ENCODE assay signal across 8 cellular contexts in the genomic region with DNA sequence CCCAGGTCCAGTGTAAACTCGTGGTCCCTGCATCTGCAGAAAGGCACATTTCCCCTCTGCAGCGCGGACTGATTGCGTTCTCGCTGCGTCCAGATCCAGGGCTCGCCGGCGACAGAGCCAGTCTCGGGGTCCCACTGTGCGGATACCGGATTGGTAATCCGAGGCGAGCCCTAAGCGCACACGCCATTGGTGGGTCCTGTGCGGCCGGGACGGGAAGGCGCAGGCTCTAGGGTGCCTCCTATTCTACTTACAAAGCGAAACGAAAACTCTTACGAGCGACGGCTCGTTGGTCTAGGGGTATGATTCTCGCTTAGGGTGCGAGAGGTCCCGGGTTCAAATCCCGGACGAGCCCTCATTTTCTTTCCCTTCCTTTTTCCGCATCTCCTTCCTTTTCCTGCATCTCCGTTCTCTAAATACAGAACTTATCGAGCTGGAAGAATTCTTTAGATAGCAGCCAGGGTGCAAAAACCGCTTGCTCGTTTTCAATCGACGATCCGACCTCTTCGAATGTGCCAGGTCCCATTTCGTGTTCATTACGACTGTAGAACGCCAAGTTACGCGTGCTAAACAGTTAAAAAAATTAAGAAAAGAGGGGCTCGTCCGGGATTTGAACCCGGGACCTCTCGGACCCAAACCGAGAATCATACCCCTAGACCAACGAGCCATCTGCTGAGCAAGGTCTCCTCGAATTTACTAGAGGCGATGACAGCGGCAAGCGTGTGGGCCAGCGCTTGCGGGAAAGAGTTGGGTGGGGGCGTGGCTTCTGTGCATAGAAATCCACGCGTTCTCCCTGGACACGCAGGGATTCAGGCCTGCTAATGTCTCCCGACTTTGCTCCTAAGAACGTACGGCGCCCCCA. TPM values are rescaled to one million over a fixed set of nuclear protein-coding genes. Genes with fewer than 3 reads are reported as not detected.
DNase-seq lines count a peak whose midpoint lies in the region; ATAC-seq and TF ChIP-seq lines count a peak whose summit lies in the region.

No MANE protein-coding gene starts in this region.

- H3K4me3 ChIP-seq in CD4-positive, CD25-positive, alpha-beta regulatory T cell (ENCODE audit: low read depth, low read length), result peak overlapping the region; percentile 92
- H3K4me3 ChIP-seq in duodenal mucosa (ENCODE audit: low read depth in 1 of 2, low read length in 2 of 2), result peak overlapping the region; percentile 90 to 91
- H3K4me3 ChIP-seq in lower leg skin (ENCODE audit: low read depth, poor library complexity, severe bottlenecking), result peak overlapping the region; percentile 93

- POLR2A ChIA-PET in activated CD4-positive, alpha-beta memory T cell treated with anti-CD3 and anti-CD28 coated beads for 36 hours (lab: Charles Lee), result interaction anchor here (0.7 to 1.9 kb wide), 4 partner anchors 25 to 411 kb away, joined by 4 to 5 read pairs (median 4); no protein-coding TSS in a partner anchor

- H3K4me1 ChIP-seq in CD4-positive, CD25-positive, alpha-beta regulatory T cell (ENCODE audit: control insufficient read depth, insufficient read depth, low read length, poor library complexity, severe bottlenecking), result peaks cover 43% of the 10 kb centered on the region
- H3K4me1 ChIP-seq in duodenal mucosa (ENCODE audit: control insufficient read depth in 1 of 2, insufficient read depth in 2 of 2, low read length in 2 of 2), result peaks cover 24 to 34% of the 10 kb centered on the region in 2 donors

- CTCF ChIA-PET in activated CD4-positive, alpha-beta memory T cell treated with anti-CD3 and anti-CD28 coated beads for 36 hours (lab: Charles Lee), result interaction anchor here (0.7 to 5.1 kb wide), 7 partner anchors 27 to 686 kb away, joined by 3 to 94 read pairs (median 3); no protein-coding TSS in a partner anchor

- peak overlapping the region; percentile 92 to 99 (median 97) for H3K27ac Mint-ChIP-seq in CD4-positive, CD25-positive, alpha-beta regulatory T cell
- peak overlapping the region; percentile 84 for H3K27ac Mint-ChIP-seq in activated CD4-positive, alpha-beta memory T cell treated with anti-CD3 and anti-CD28 coated beads for 36 hours

- no peak for TF ChIP-seq POLR2A in lower leg skin (IDR thresholded peaks at IDR 0.05)

- peak overlapping the region; percentile 90 to 98 (median 94) for H3K4me3 Mint-ChIP-seq in CD4-positive, CD25-positive, alpha-beta regulatory T cell
- peak overlapping the region; percentile 81 for H3K4me3 Mint-ChIP-seq in activated CD4-positive, alpha-beta memory T cell treated with anti-CD3 and anti-CD28 coated beads for 36 hours

- no peaks in the 10 kb centered on the region for H3K9me3 ChIP-seq in CD4-positive, CD25-positive, alpha-beta regulatory T cell (ENCODE audit: control insufficient read depth in 2 of 2, low read length in 2 of 2)
- H3K9me3 ChIP-seq in duodenal mucosa (ENCODE audit: control insufficient read depth in 1 of 2, low read length in 2 of 2), result no peaks in the 10 kb centered on the region

- TF ChIP-seq CTCF in lower leg skin (IDR thresholded peaks at IDR 0.05), result no peak

- H3K4me1 Mint-ChIP-seq in CD4-positive, CD25-positive, alpha-beta regulatory T cell, result peaks cover 8 to 58% (median 41%) of the 10 kb centered on the region in 4 donors
- H3K4me1 Mint-ChIP-seq in activated CD4-positive, alpha-beta memory T cell treated with anti-CD3 and anti-CD28 coated beads for 36 hours (ENCODE audit: low read depth), result peaks cover 44% of the 10 kb centered on the region

- peaks cover 0 to 3% (median 0%) of the 10 kb centered on the region in 7 donors for H3K9me3 Mint-ChIP-seq in CD4-positive, CD25-positive, alpha-beta regulatory T cell
- no peaks in the 10 kb centered on the region for H3K9me3 Mint-ChIP-seq in activated CD4-positive, alpha-beta memory T cell treated with anti-CD3 and anti-CD28 coated beads for 36 hours

- H3K27me3 ChIP-seq in CD4-positive, CD25-positive, alpha-beta regulatory T cell (ENCODE audit: control insufficient read depth, insufficient read depth, low read length), result no peaks in the 10 kb centered on the region
- H3K27me3 ChIP-seq in duodenal mucosa (ENCODE audit: control insufficient read depth in 1 of 2, insufficient read depth in 2 of 2, low read length in 2 of 2), result no peaks in the 10 kb centered on the region

- H3K9ac ChIP-seq in duodenal mucosa (ENCODE audit: low read depth in 1 of 2, low read length in 2 of 2), result peak overlapping the region; percentile 62 to 82

- H3K27me3 Mint-ChIP-seq in CD4-positive, CD25-positive, alpha-beta regulatory T cell, result peaks cover 40% of the 10 kb centered on the region
- H3K27me3 Mint-ChIP-seq in activated CD4-positive, alpha-beta memory T cell treated with anti-CD3 and anti-CD28 coated beads for 36 hours, result no peaks in the 10 kb centered on the region

- intact Hi-C loops in activated CD4-positive, alpha-beta memory T cell treated with anti-CD3 and anti-CD28 coated beads for 36 hours (cut with micrococcal nuclease), result loop anchor here (1.0 to 10.0 kb wide), 5 partner anchors 28 to 1399 kb away; a partner anchor contains a TSS
- intact Hi-C loops in lower leg skin (cut with DNase I; ENCODE audit: low total_unique reads), result no loop called here

- peak; percentile 86 to 89 for ATAC-seq in CD4-positive, CD25-positive, alpha-beta regulatory T cell (ENCODE audit: low read depth in 2 of 2)
- ATAC-seq in GM19395 (IDR thresholded peaks at IDR 0.05; ENCODE audit: unreplicated experiment) (peak; percentile 72), HG03521 (IDR thresholded peaks at IDR 0.05; ENCODE audit: unreplicated experiment) (peak; percentile 67)

- peak overlapping the region; percentile 72 for H3K27ac ChIP-seq in CD4-positive, CD25-positive, alpha-beta regulatory T cell (ENCODE audit: insufficient read depth, low read length, poor library complexity, severe bottlenecking)
- H3K27ac ChIP-seq in duodenal mucosa (ENCODE audit: low read depth, low read length), result peak overlapping the region; percentile 48

- H3K36me3 ChIP-seq in CD4-positive, CD25-positive, alpha-beta regulatory T cell (ENCODE audit: control insufficient read depth, insufficient read depth, low read length), result no peaks in the 10 kb centered on the region
- no peaks in the 10 kb centered on the region for H3K36me3 ChIP-seq in duodenal mucosa (ENCODE audit: control insufficient read depth in 1 of 2, insufficient read depth in 2 of 2, low read length in 2 of 2)

- WGBS in lower leg skin, 2 donors, result 0% methylated on average over 64 of the region's 65 CpGs

- H3K36me3 Mint-ChIP-seq in CD4-positive, CD25-positive, alpha-beta regulatory T cell, result no peaks in the 10 kb centered on the region
- peaks cover 6% of the 10 kb centered on the region for H3K36me3 Mint-ChIP-seq in activated CD4-positive, alpha-beta memory T cell treated with anti-CD3 and anti-CD28 coated beads for 36 hours

- peak; percentile 83 to 93 (median 91) for DNase-seq in CD4-positive, CD25-positive, alpha-beta regulatory T cell
- DNase-seq in NCI-H748 treated with DMSO at 0.1 percent for 48 hours (lab: John Stamatoyannopoulos, UW) (peak; percentile 77), lower leg skin (ENCODE audit: low spot score in 2 of 2) (peak; percentile 92 to 98)
- peak; percentile 96 for DNase-seq in activated CD4-positive, alpha-beta memory T cell treated with anti-CD3 and anti-CD28 coated beads for 36 hours
- DNase-seq in stimulated activated CD4-positive, alpha-beta T cell treated with anti-CD3 and anti-CD28 coated beads, Interleukin-4, amount 100 ng/mL, for 24 hours, result peak; percentile 92

RNA-seq across cellular contexts. Expression of a gene that starts 29.2 kb away (rescaled TPM):
- total RNA-seq in CD4-positive, CD25-positive, alpha-beta regulatory T cell, result not detected
- 1 to 10 TPM in 1 of 4 donors, under 1 TPM in 1, not detected in 2; 0.43 to 1.2 TPM for polyA plus RNA-seq in CD4-positive, CD25-positive, alpha-beta regulatory T cell
- total RNA-seq in activated CD4-positive, alpha-beta memory T cell treated with anti-CD3 and anti-CD28 coated beads for 36 hours, result not detected
- total RNA-seq in lower leg skin, result 10 to 100 TPM in 1 of 4 donors, 1 to 10 TPM in 3; 4.2 to 11.4 (median 7.4) TPM

Comparison
In these comparisons a context has a peak if more than half of its experiments do, and no peak if none do; other contexts are left out.
1. Peak in every context shown above with its lines: DNase-seq, ATAC-seq, H3K4me3 ChIP-seq and H3K27ac ChIP-seq.